In genomic region chr14:79408696-79409095, GRCh38 we compare ENCODE assay signal across 20 cellular contexts.
"Had no signal": no experiment of that assay in that cellular context is flagged by ENCODE, and none has a peak within 500 bp of the region (broad histone marks: within the 10 kb centered on the region; RNA-seq: fewer than 3 reads in every experiment).

No MANE protein-coding gene starts in this region.

- H3K4me3 Mint-ChIP-seq: activated naive CD8-positive, alpha-beta T cell; effector memory CD8-positive, alpha-beta T cell; stimulated activated effector memory CD8-positive, alpha-beta T cell treated with anti-CD3 and anti-CD28 coated beads, Interleukin-12 subunit alpha, Interleukin-12 subunit beta, amount 100 ng/mL, for 72 hours; T-helper 1 cell treated with Interleukin-12 subunit alpha and Interleukin-12 subunit beta and Interleukin-4 antibody, amounts not matched to agents 30 μg/mL and 1 μg/mL, for 36 hours had no signal

- H3K9me3 Mint-ChIP-seq: T-helper 1 cell treated with Interleukin-12 subunit alpha and Interleukin-12 subunit beta and Interleukin-4 antibody, amounts not matched to agents 30 μg/mL and 1 μg/mL, for 36 hours had no signal

- DNase-seq: activated CD4-positive, CD25-positive, alpha-beta regulatory T cell treated with anti-CD3 and anti-CD28 coated beads, Interleukin-2, amount 50 U/mL, for 72 hours; activated CD8-positive, alpha-beta memory T cell treated with anti-CD3 and anti-CD28 coated beads for 24 hours; activated gamma-delta T cell; effector memory CD8-positive, alpha-beta T cell; foreskin keratinocyte; hypothalamus; kidney; ovary; stimulated activated CD4-positive, alpha-beta T cell treated with anti-CD3 and anti-CD28 coated beads, Interleukin-4, amount 100 ng/mL, for 24 hours; stomach; trophoblast cell had no signal

- ATAC-seq: effector memory CD8-positive, alpha-beta T cell; foreskin keratinocyte; left lobe of liver; sciatic nerve; stimulated activated effector memory CD8-positive, alpha-beta T cell treated with anti-CD3 and anti-CD28 coated beads, Interleukin-12 subunit alpha, Interleukin-12 subunit beta, amount 100 ng/mL, for 72 hours had no signal

- H3K36me3 ChIP-seq: cardiac muscle cell, ovary, stomach had no signal

- H3K27me3 Mint-ChIP-seq: effector memory CD8-positive, alpha-beta T cell had no signal

- H3K36me3 Mint-ChIP-seq: activated naive CD8-positive, alpha-beta T cell; stimulated activated effector memory CD8-positive, alpha-beta T cell treated with anti-CD3 and anti-CD28 coated beads, Interleukin-12 subunit alpha, Interleukin-12 subunit beta, amount 100 ng/mL, for 72 hours had no signal

- H3K4me3 ChIP-seq: cardiac muscle cell, lung, ovary, smooth muscle cell, stomach had no signal

- H3K27ac ChIP-seq: cardiac muscle cell, epithelial cell of prostate, foreskin keratinocyte, ovary, stomach had no signal

- H3K27me3 ChIP-seq: cardiac muscle cell, foreskin keratinocyte, ovary, stomach had no signal

- H3K4me2 ChIP-seq: smooth muscle cell had no signal

- H3K9me3 ChIP-seq: ovary, stomach had no signal

- H3K27ac Mint-ChIP-seq: activated naive CD8-positive, alpha-beta T cell; effector memory CD8-positive, alpha-beta T cell; stimulated activated effector memory CD8-positive, alpha-beta T cell treated with anti-CD3 and anti-CD28 coated beads, Interleukin-12 subunit alpha, Interleukin-12 subunit beta, amount 100 ng/mL, for 72 hours; T-helper 1 cell treated with Interleukin-12 subunit alpha and Interleukin-12 subunit beta and Interleukin-4 antibody, amounts not matched to agents 30 μg/mL and 1 μg/mL, for 36 hours had no signal

- H3K4me1 Mint-ChIP-seq: stimulated activated effector memory CD8-positive, alpha-beta T cell treated with anti-CD3 and anti-CD28 coated beads, Interleukin-12 subunit alpha, Interleukin-12 subunit beta, amount 100 ng/mL, for 72 hours had no signal
